Comparison of ENCODE assay signal across 8 cellular contexts in genomic region chr15:48250640-48251076, GRCh38. TPM values are rescaled to one million over a fixed set of nuclear protein-coding genes. Genes with fewer than 3 reads are reported as not detected.
DNase-seq lines count a peak whose midpoint lies in the region; ATAC-seq and TF ChIP-seq lines count a peak whose summit lies in the region.

No MANE protein-coding gene starts in this region.

- no peaks in the 10 kb centered on the region for H3K4me1 Mint-ChIP-seq in stimulated activated naive CD8-positive, alpha-beta T cell treated with anti-CD3 and anti-CD28 coated beads, Interleukin-15, amount 100 ng/mL, for 72 hours

- ATAC-seq in HG02642 (IDR thresholded peaks at IDR 0.05; ENCODE audit: poor library complexity, unreplicated experiment) (peak; percentile 56), GM18502 (IDR thresholded peaks at IDR 0.05; ENCODE audit: poor library complexity, unreplicated experiment) (no peak), GM19397 (IDR thresholded peaks at IDR 0.05; ENCODE audit: unreplicated experiment) (no peak)
- no peak for ATAC-seq in stimulated activated naive CD8-positive, alpha-beta T cell treated with anti-CD3 and anti-CD28 coated beads, Interleukin-15, amount 100 ng/mL, for 72 hours

- H3K4me1 ChIP-seq in adrenal gland (replicated peaks in 1 of 2): no peaks in the 10 kb centered on the region

- no peak overlapping the region for H3K4me3 Mint-ChIP-seq in stimulated activated naive CD8-positive, alpha-beta T cell treated with anti-CD3 and anti-CD28 coated beads, Interleukin-15, amount 100 ng/mL, for 72 hours

- H3K27ac Mint-ChIP-seq in stimulated activated naive CD8-positive, alpha-beta T cell treated with anti-CD3 and anti-CD28 coated beads, Interleukin-15, amount 100 ng/mL, for 72 hours: no peak overlapping the region

- intact Hi-C loops in adrenal gland (cut with DNase I): loop anchor here in 1 of 2 donors (10.0 kb wide), 1 partner anchor 1056 kb away; no protein-coding TSS in a partner anchor

- no peak for TF ChIP-seq POLR2A in adrenal gland (IDR thresholded peaks at IDR 0.05)

- TF ChIP-seq CTCF in adrenal gland (IDR thresholded peaks at IDR 0.05): peak; percentile 57 to 83 (median 68)

- no peaks in the 10 kb centered on the region for H3K36me3 ChIP-seq in adrenal gland (replicated peaks in 1 of 2)

- peaks cover 18% of the 10 kb centered on the region for H3K27me3 Mint-ChIP-seq in stimulated activated naive CD8-positive, alpha-beta T cell treated with anti-CD3 and anti-CD28 coated beads, Interleukin-15, amount 100 ng/mL, for 72 hours

- WGBS in adrenal gland, 4 donors: 32 to 39% (median 36%) methylated on average over 6 of the region's 6 CpGs

- H3K4me3 ChIP-seq in adrenal gland: no peak overlapping the region

- no peaks in the 10 kb centered on the region for H3K9me3 Mint-ChIP-seq in stimulated activated naive CD8-positive, alpha-beta T cell treated with anti-CD3 and anti-CD28 coated beads, Interleukin-15, amount 100 ng/mL, for 72 hours

- no peaks in the 10 kb centered on the region for H3K9me3 ChIP-seq in adrenal gland (replicated peaks in 1 of 3)

- H3K27me3 ChIP-seq in adrenal gland: no peaks in the 10 kb centered on the region

- peak; percentile 64 for DNase-seq in EH (ENCODE audit: low read depth)
- peak; percentile 57 for DNase-seq in NCI-H510A treated with DMSO at 0.1 percent for 48 hours (lab: John Stamatoyannopoulos, UW)
- peak in 5 of 7 donors; percentile 27 to 56 (median 52) for DNase-seq in adrenal gland
- peak; percentile 60 for DNase-seq in iPS DF 4.7 (ENCODE audit: extremely low read depth, low spot score)
- DNase-seq in stimulated activated naive CD8-positive, alpha-beta T cell treated with anti-CD3 and anti-CD28 coated beads, Interleukin-15, amount 100 ng/mL, for 72 hours: peak; percentile 3 to 12

- no peak overlapping the region for H3K27ac ChIP-seq in adrenal gland

RNA-seq across cellular contexts. Expression of gene SLC12A1, which starts 44.6 kb away (rescaled TPM):
- under 1 TPM in 2 of 8 donors, not detected in 6; 0.07 to 0.32 TPM for total RNA-seq in adrenal gland
- polyA plus RNA-seq in adrenal gland: under 1 TPM; under 0.01 to 0.07 (median 0.03) TPM

RNA-seq across cellular contexts. Expression of gene CTXN2, which starts 59.2 kb away (rescaled TPM):
- total RNA-seq in adrenal gland: not detected
- under 1 TPM; 0.03 to 0.09 (median 0.08) TPM for polyA plus RNA-seq in adrenal gland

Comparison
In these comparisons a context has a peak if more than half of its experiments do, and no peak if none do; other contexts are left out.
1. DNase-seq: peak in every context shown above with its lines; median percentile 64 in EH; 60 in iPS DF 4.7; 57 in NCI-H510A treated with DMSO at 0.1 percent for 48 hours; 52 in adrenal gland; 8 in stimulated activated naive CD8-positive, alpha-beta T cell treated with anti-CD3 and anti-CD28 coated beads, Interleukin-15, amount 100 ng/mL, for 72 hours.